ENCODE assay signal across 8 cellular contexts in the genomic region with DNA sequence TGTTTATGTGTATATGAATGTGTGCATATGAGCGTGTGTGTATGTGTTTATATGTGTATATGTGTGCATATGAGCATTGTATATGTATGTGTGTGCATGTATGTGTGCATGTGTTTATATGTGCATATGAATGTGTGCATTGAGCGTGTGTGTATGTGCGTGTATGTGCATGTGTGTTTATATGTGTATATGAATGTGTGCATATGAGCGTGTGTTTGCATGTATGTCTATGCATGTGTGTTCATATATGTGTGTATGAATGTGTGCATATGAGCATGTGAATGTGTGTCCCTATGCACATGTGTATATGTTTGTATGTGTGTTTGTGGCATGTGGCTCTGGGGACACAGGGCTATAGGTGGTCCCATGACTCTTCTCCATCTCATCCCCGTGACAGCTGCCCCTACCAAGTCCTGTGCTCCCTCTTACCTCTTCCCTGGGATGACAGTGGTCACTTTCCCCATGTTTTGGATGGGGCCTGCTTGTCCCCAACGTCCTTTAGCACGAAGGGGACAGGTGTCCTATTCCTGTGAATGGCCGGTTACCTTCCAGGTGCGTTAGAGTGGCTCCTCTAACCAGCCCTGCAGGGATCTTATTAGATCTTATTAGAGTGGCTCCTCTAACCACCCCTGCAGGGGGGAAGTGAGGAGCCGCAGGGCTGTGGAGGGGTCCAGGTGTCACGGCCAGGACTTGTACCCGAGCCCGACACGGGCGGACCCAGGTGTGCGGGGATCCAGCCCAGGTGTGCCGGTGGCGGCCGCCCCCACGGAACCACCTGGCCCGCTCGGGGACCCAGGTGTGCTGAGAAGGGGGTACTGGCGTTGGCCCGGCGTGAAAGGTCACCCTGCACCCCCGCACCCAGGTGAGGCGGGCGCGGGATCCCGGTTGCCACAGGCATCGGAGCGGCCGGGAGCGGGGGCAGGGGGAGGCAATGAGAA.
DNase-seq lines count a peak whose midpoint lies in the region; ATAC-seq and TF ChIP-seq lines count a peak whose summit lies in the region.

No MANE protein-coding gene starts in this region.

- TF ChIP-seq CTCF in RWPE1 (conservative IDR thresholded peaks at IDR 0.05; ENCODE audit: low read depth) (no peak), heart right ventricle (IDR thresholded peaks at IDR 0.05) (no peak), smooth muscle cell (IDR thresholded peaks at IDR 0.05; ENCODE audit: borderline replicate concordance, insufficient read depth, poor library complexity, severe bottlenecking) (no peak)

- no peak for DNase-seq in activated T-cell treated with anti-CD3 and anti-CD28 coated beads, Interleukin-2, amount 50 U/mL, for 24 hours
- DNase-seq in activated T-cell treated with anti-CD3 and anti-CD28 coated beads for 4 hours (no peak), RWPE1 (ENCODE audit: low spot score) (no peak), heart right ventricle (no peak), smooth muscle cell (lab: John Stamatoyannopoulos, UW; ENCODE audit: unreplicated experiment) (no peak), epidermal melanocyte (ENCODE audit: insufficient read length, low spot score) (no peak), posterior cingulate gyrus (no peak)
- no peak for DNase-seq in effector CD8-positive, alpha-beta T cell (lab: John Stamatoyannopoulos, UW)

- H2AFZ ChIP-seq in smooth muscle cell (ENCODE audit: low read depth): peak overlapping the region; percentile 88

- no peak overlapping the region for H3K27ac Mint-ChIP-seq in activated T-cell treated with anti-CD3 and anti-CD28 coated beads, Interleukin-2, amount 50 U/mL, for 24 hours

- peaks cover 10% of the 10 kb centered on the region for H3K4me1 Mint-ChIP-seq in activated T-cell treated with anti-CD3 and anti-CD28 coated beads, Interleukin-2, amount 50 U/mL, for 24 hours (ENCODE audit: low read depth)

- 23 to 24% methylated on average over 34 of the region's 34 CpGs for WGBS in heart right ventricle, 2 donors
- 37% methylated on average over 32 of the region's 34 CpGs for WGBS in smooth muscle cell (ENCODE audit: low lambda C conversion rate)

- H3K4me3 ChIP-seq in heart right ventricle (peak overlapping the region; percentile 34 to 75 (median 64)), smooth muscle cell (peak overlapping the region; percentile 61)

- H3K9me3 ChIP-seq in heart right ventricle: no peaks in the 10 kb centered on the region
- H3K9me3 ChIP-seq in smooth muscle cell (replicated peaks; ENCODE audit: low read depth): no peaks in the 10 kb centered on the region

- H3K79me2 ChIP-seq in smooth muscle cell (ENCODE audit: low read depth): no peaks in the 10 kb centered on the region

- peak in 2 of 8 donors; percentile 5 to 17 for ATAC-seq in heart right ventricle

- H3F3A ChIP-seq in smooth muscle cell (ENCODE audit: low read depth): no peaks in the 10 kb centered on the region

- CTCF ChIA-PET in RWPE1 (lab: Yijun Ruan, JAX): no interaction called here

- H3K27ac ChIP-seq in RWPE1: peak overlapping the region; percentile 60
- H3K27ac ChIP-seq in heart right ventricle: peak overlapping the region in 9 of 10 donors; percentile 1 to 83 (median 63)
- H3K27ac ChIP-seq in smooth muscle cell (ENCODE audit: low read depth): no peak overlapping the region

- peaks cover 0 to 22% (median 0%) of the 10 kb centered on the region in 7 donors for H3K27me3 ChIP-seq in heart right ventricle
- H3K27me3 ChIP-seq in smooth muscle cell (ENCODE audit: low read depth): no peaks in the 10 kb centered on the region

- peak overlapping the region; percentile 92 for H3K4me2 ChIP-seq in smooth muscle cell

- H3K36me3 Mint-ChIP-seq in activated T-cell treated with anti-CD3 and anti-CD28 coated beads, Interleukin-2, amount 50 U/mL, for 24 hours (ENCODE audit: low read depth): no peaks in the 10 kb centered on the region

- intact Hi-C loops in heart right ventricle (cut with DNase I) (loop anchor here (1.0 to 10.0 kb wide), 9 partner anchors 150 to 382 kb away; a partner anchor contains a TSS), posterior cingulate gyrus (cut with DNase I) (loop anchor here (1.0 to 10.0 kb wide), 3 partner anchors 32 to 382 kb away; a partner anchor contains a TSS)

- H4K20me1 ChIP-seq in smooth muscle cell (ENCODE audit: low read depth): no peaks in the 10 kb centered on the region

- H3K9me3 Mint-ChIP-seq in activated T-cell treated with anti-CD3 and anti-CD28 coated beads, Interleukin-2, amount 50 U/mL, for 24 hours: no peaks in the 10 kb centered on the region

- H3K36me3 ChIP-seq in heart right ventricle: no peaks in the 10 kb centered on the region
- no peaks in the 10 kb centered on the region for H3K36me3 ChIP-seq in smooth muscle cell (ENCODE audit: low read depth)

- H3K27me3 Mint-ChIP-seq in activated T-cell treated with anti-CD3 and anti-CD28 coated beads, Interleukin-2, amount 50 U/mL, for 24 hours: peaks cover 26% of the 10 kb centered on the region

- peak overlapping the region; percentile 57 for H3K9ac ChIP-seq in smooth muscle cell (ENCODE audit: low read depth)

- H3K4me3 Mint-ChIP-seq in activated T-cell treated with anti-CD3 and anti-CD28 coated beads, Interleukin-2, amount 50 U/mL, for 24 hours: peak overlapping the region; percentile 52

- H3K4me1 ChIP-seq in heart right ventricle: peaks cover 8 to 29% (median 12%) of the 10 kb centered on the region in 9 donors
- no peaks in the 10 kb centered on the region for H3K4me1 ChIP-seq in smooth muscle cell (ENCODE audit: low read depth)

- POLR2A ChIA-PET in RWPE1 (lab: Yijun Ruan, JAX; ENCODE audit: low non-redundant PET): no interaction called here
